11 cellular contexts compared by ENCODE assay signal in genomic region chr11:114078423-114078822, GRCh38. TPM values are rescaled to one million over a fixed set of nuclear protein-coding genes. Genes with fewer than 3 reads are reported as not detected.
DNase-seq lines count a peak whose midpoint lies in the region; ATAC-seq, FAIRE-seq and TF ChIP-seq lines count a peak whose summit lies in the region.
"Had no signal": no experiment of that assay in that cellular context is flagged by ENCODE, and none has a peak within 500 bp of the region (broad histone marks: within the 10 kb centered on the region; RNA-seq: fewer than 3 reads in every experiment).

No MANE protein-coding gene starts in this region.

- intact Hi-C loops in HepG2 (cut with micrococcal nuclease; ENCODE audit: unreplicated experiment) = no loop called here

- POLR2A ChIA-PET in RWPE1 (lab: Yijun Ruan, JAX; ENCODE audit: low non-redundant PET) = interaction anchor here (0.7 kb wide), 1 partner anchor 1908 kb away, joined by 3 read pairs; no protein-coding TSS in a partner anchor
- POLR2A ChIA-PET in HepG2 (lab: Yijun Ruan, JAX) = no interaction called here

- no peaks in the 10 kb centered on the region for H3K79me2 ChIP-seq in HepG2 (ENCODE audit: insufficient read depth, low read length)

- peak; percentile 48 for DNase-seq in NCI-H510A treated with DMSO at 0.1 percent for 48 hours (lab: John Stamatoyannopoulos, UW)
- DNase-seq in NCI-H510A (lab: John Stamatoyannopoulos, UW) = no peak
- no peak for DNase-seq in RWPE1 (ENCODE audit: low spot score)
- DNase-seq in HepG2 (ENCODE audit: low spot score) = peak; percentile 64
- DNase-seq in suprapubic skin (ENCODE audit: low spot score in 2 of 2) = peak in 1 of 2 donors; percentile 58
- DNase-seq in HTR-8/SVneo (ENCODE audit: insufficient read length, low spot score) = no peak
- DNase-seq: DMS79 treated with DMSO at 0.1 percent for 48 hours had no signal

- in situ Hi-C loops in HepG2 (cut with HindIII; ENCODE audit: extremely low pct_ligation_motif_present, low pct_unique_long_range_greater_than_20kb) = no loop called here

- H3K27ac ChIP-seq in RWPE1 = peak overlapping the region; percentile 46
- H3K27ac ChIP-seq in HepG2 (ENCODE audit: extremely low read length, insufficient read depth, low read length) = no peak overlapping the region
- peak overlapping the region; percentile 72 for H3K27ac ChIP-seq in suprapubic skin
- H3K27ac ChIP-seq: A549, epithelial cell of prostate had no signal

- BruUV-seq in HepG2 (replicated peaks; lab: Mats Ljungman, UMichigan) = no TSS peak

- peak overlapping the region; percentile 9; the same call in 1 of the 2 replicates for H3K4me2 ChIP-seq in HepG2 (ENCODE audit: low read depth, low read length)
- H3K4me2 ChIP-seq: A549 had no signal

- CTCF ChIA-PET in RWPE1 (lab: Yijun Ruan, JAX) (no interaction called here), HepG2 (lab: Yijun Ruan, JAX; ENCODE audit: low intra/inter-chr PET ratio, low total read pairs) (no interaction called here)

- no peak overlapping the region for H3K9ac ChIP-seq in HepG2 (ENCODE audit: insufficient read depth, low read depth, low read length)

- H3K27me3 ChIP-seq in HepG2 (ENCODE audit: control insufficient read depth in 1 of 2, insufficient read depth in 2 of 2, low read length in 2 of 2) (peaks cover 0 to 44% of the 10 kb centered on the region in 2 experiments), suprapubic skin (no peaks in the 10 kb centered on the region)

- no peaks in the 10 kb centered on the region for H3K36me3 ChIP-seq in HepG2 (replicated peaks in 1 of 2; ENCODE audit: control insufficient read depth in 1 of 2, insufficient read depth in 2 of 2, low read length in 2 of 2)
- H3K36me3 ChIP-seq in suprapubic skin = peaks cover 53% of the 10 kb centered on the region

- TF ChIP-seq CTCF in RWPE1 (conservative IDR thresholded peaks at IDR 0.05; ENCODE audit: low read depth) (no peak), HepG2 (CRISPR knock-in tag; IDR thresholded peaks at IDR 0.05) (no peak), suprapubic skin (IDR thresholded peaks at IDR 0.05) (no peak)

- ATAC-seq in HepG2 = peak; percentile 62
- no peak for ATAC-seq in HG02885 (IDR thresholded peaks at IDR 0.05; ENCODE audit: poor library complexity, unreplicated experiment)
- no peak for ATAC-seq in HG02610 (IDR thresholded peaks at IDR 0.05; ENCODE audit: unreplicated experiment)
- ATAC-seq: A549 had no signal

- H3K9me3 ChIP-seq in HepG2 (ENCODE audit: low read length) (no peaks in the 10 kb centered on the region), suprapubic skin (no peaks in the 10 kb centered on the region)
- H3K9me3 ChIP-seq: A549 had no signal

- no peaks in the 10 kb centered on the region for H4K20me1 ChIP-seq in HepG2 (ENCODE audit: insufficient read depth, low read length)

- H3K4me1 ChIP-seq in HepG2 (ENCODE audit: insufficient read depth, low read length) = peaks cover 61% of the 10 kb centered on the region
- peaks cover 96% of the 10 kb centered on the region for H3K4me1 ChIP-seq in suprapubic skin

- TF ChIP-seq POLR2A in HepG2 (IDR thresholded peaks at IDR 0.05; ENCODE audit: insufficient read depth in 1 of 2, low read depth in 2 of 2, low read length in 2 of 2) (no peak), suprapubic skin (IDR thresholded peaks at IDR 0.05) (no peak)

- no peak for TF ChIP-seq RAD21 in HepG2 (CRISPR knock-in tag; IDR thresholded peaks at IDR 0.05)

- 30% methylated on average over 4 of the region's 4 CpGs for WGBS in HepG2 (ENCODE audit: low lambda C conversion rate)
- WGBS in suprapubic skin = 89% methylated on average over 4 of the region's 4 CpGs

- TF ChIP-seq EP300 in HepG2 (IDR thresholded peaks at IDR 0.05; ENCODE audit: low read depth in 2 of 2, low read length in 2 of 2) (peak in 1 of 2 experiments; percentile 64; a peak in 2 of 4 replicates), HepG2 (CRISPR knock-in tag; IDR thresholded peaks at IDR 0.05; ENCODE audit: borderline replicate concordance) (no peak), suprapubic skin (IDR thresholded peaks at IDR 0.05) (no peak)

- FAIRE-seq in HepG2 (lab: Jason Lieb, UNC) (no peak), HTR-8/SVneo (lab: Jason Lieb, UNC) (no peak)
- FAIRE-seq: A549 had no signal

- no peak overlapping the region for H2AFZ ChIP-seq in HepG2 (ENCODE audit: low read length)

- H3K4me3 ChIP-seq in HepG2 (replicated peaks in 1 of 3; ENCODE audit: insufficient read depth in 1 of 3, low read depth in 2 of 3, low read length in 3 of 3) = no peak overlapping the region
- H3K4me3 ChIP-seq in suprapubic skin = peak overlapping the region; percentile 2
- H3K4me3 ChIP-seq: A549 had no signal

TF ChIP-seq in HepG2, 621 proteins besides CTCF, POLR2A, EP300 and RAD21 (continues in another document):
- TF ChIP-seq SOX5 (CRISPR knock-in tag; IDR thresholded peaks at IDR 0.05; ENCODE audit: borderline replicate concordance) (peak; percentile 74), SP1 (IDR thresholded peaks at IDR 0.05) (no peak), SP1 (CRISPR knock-in tag; IDR thresholded peaks at IDR 0.05) (no peak), HDAC2 (CRISPR knock-in tag; IDR thresholded peaks at IDR 0.05) (peak; percentile 37; the same call in 1 of the 2 replicates), MED8 (CRISPR knock-in tag; IDR thresholded peaks at IDR 0.05; ENCODE audit: insufficient replicate concordance) (no peak), BCL6 (CRISPR knock-in tag; IDR thresholded peaks at IDR 0.05) (peak; percentile 94), REL (CRISPR knock-in tag; conservative IDR thresholded peaks at IDR 0.05) (no peak), FOXA3 (CRISPR knock-in tag; IDR thresholded peaks at IDR 0.05) (peak; percentile 50), HMG20A (CRISPR knock-in tag; IDR thresholded peaks at IDR 0.05; ENCODE audit: borderline replicate concordance) (peak; percentile 46; the same call in 1 of the 2 replicates), HNF1B (CRISPR knock-in tag; IDR thresholded peaks at IDR 0.05) (peak; percentile 30; the same call in 1 of the 2 replicates), MXI1 (IDR thresholded peaks at IDR 0.05; ENCODE audit: borderline replicate concordance, low read depth, low read length) (no peak), NBN (conservative IDR thresholded peaks at IDR 0.05) (no peak), ZNF639 (CRISPR knock-in tag; conservative IDR thresholded peaks at IDR 0.05) (no peak)

RNA-seq across cellular contexts. Expression of gene ZBTB16, which starts 18.9 kb away (rescaled TPM):
- total RNA-seq in HepG2 (2016; rRNA removed; fragmentation: Illumina TruSeq; extraction: Trizol) (not detected in 2 replicates), suprapubic skin (100 to 1,000 TPM; 142 to 474 (median 232) TPM)
- total RNA-seq in HepG2 (2016; cell fraction: cytosol; rRNA removed; fragmentation: Illumina TruSeq; extraction: Trizol; ENCODE audit: low read depth) = not detected in 2 replicates
- not detected in 2 replicates for total RNA-seq in HepG2 (2016; cell fraction: insoluble cytoplasmic fraction; rRNA removed; fragmentation: Illumina TruSeq; extraction: Trizol)
- total RNA-seq in HepG2 (2016; cell fraction: membrane; rRNA removed; fragmentation: Illumina TruSeq; extraction: Trizol) = not detected in 2 replicates
- total RNA-seq in HepG2 (2016; cell fraction: nucleus; rRNA removed; fragmentation: Illumina TruSeq; extraction: Trizol) = not detected in 2 replicates
- not detected in 2 replicates for polyA plus RNA-seq in HepG2 (2011; rRNA removed)
- not detected in 2 replicates for polyA plus RNA-seq in HepG2 (2011; cell fraction: cytosol; rRNA removed)
- not detected in 2 replicates for polyA plus RNA-seq in HepG2 (2011; cell fraction: nucleus; rRNA removed)
- polyA plus RNA-seq in HepG2 (2012) = not detected in 2 replicates
- not detected in 2 replicates for polyA plus RNA-seq in HepG2 (2016; cell fraction: cytosol; fragmentation: Illumina TruSeq; extraction: Trizol; ENCODE audit: low read depth)
- not detected in 2 replicates for polyA plus RNA-seq in HepG2 (2016; cell fraction: insoluble cytoplasmic fraction; fragmentation: Illumina TruSeq; extraction: Trizol; ENCODE audit: low read depth)
- polyA plus RNA-seq in HepG2 (2016; cell fraction: membrane; fragmentation: Illumina TruSeq; extraction: Trizol; ENCODE audit: low read depth) = not detected in 2 replicates
- polyA plus RNA-seq in HepG2 (2016; cell fraction: nucleus; fragmentation: Illumina TruSeq; extraction: Trizol; ENCODE audit: insufficient read depth, low read depth) = not detected in 2 replicates
- polyA minus RNA-seq in HepG2 (2011; rRNA and poly(A)+ RNA removed; ENCODE audit: low replicate concordance) = not detected in 2 replicates
- not detected in 2 replicates for polyA minus RNA-seq in HepG2 (2011; cell fraction: cytosol; rRNA and poly(A)+ RNA removed)
- not detected in 2 replicates for polyA minus RNA-seq in HepG2 (2011; cell fraction: nucleus; rRNA and poly(A)+ RNA removed)
- polyA plus RNA-seq: A549 had no signal

Comparison
In these comparisons a context has a peak if more than half of its experiments do, and no peak if none do; other contexts are left out.
1. DNase-seq: peak in NCI-H510A treated with DMSO at 0.1 percent for 48 hours (single experiment) and HepG2 (single experiment); none in NCI-H510A (single experiment), RWPE1 (single experiment) and HTR-8/SVneo (single experiment).
2. RNA of gene ZBTB16, which starts 18.9 kb away (total RNA-seq): 142 to 474 TPM in suprapubic skin; not detected in HepG2; every median in the first group is over 100 times any median in the second.